1 cellular context compared by ENCODE assay signal in the genomic region with DNA sequence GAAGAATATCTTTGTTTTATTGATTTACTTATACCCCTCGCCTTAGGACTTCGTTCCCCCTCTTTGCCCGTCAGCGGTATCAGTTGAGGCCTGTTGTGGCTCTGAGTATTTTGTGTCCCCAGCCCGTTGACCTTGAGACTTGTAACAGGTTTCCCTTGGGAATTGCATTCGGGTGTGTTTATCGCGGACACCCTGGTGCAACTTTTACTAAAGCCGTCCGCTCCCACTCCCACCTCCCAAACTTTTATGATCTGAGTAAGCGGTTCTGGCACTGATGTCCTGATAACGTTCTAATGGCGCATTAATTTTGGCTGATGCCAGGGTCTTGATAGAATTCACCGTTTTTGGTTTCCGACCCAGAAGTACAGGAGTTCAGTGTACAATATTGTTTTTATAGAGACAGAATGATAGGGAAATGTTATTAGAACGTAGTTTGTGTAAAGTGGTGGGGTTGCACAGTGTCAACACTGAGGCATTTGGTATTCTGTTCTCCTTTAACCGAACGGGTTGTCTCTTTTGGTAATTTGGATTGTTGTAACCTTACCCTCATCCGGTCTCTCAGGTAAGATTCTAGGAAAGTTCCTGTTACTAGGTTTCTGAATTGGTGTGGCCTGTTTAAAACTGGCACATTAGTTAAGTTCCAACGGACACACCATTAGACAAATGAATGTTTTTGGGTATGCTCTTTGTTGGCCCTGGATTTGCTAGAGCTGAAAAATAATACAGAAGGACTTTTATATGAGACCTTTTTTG.
TF ChIP-seq lines count a peak whose summit lies in the region.

No MANE protein-coding gene starts in this region.

TF ChIP-seq in H1, 55 proteins besides CTCF, POLR2A, EP300 and RAD21:
- TF ChIP-seq GTF2F1 (IDR thresholded peaks at IDR 0.05; ENCODE audit: borderline replicate concordance, low read depth, low read length) (no peak), BCL11A (IDR thresholded peaks at IDR 0.05; ENCODE audit: low read depth in 2 of 2, low read length in 2 of 2) (no peak)
TF ChIP-seq in H1: peak in this region for 0.
